ENCODE assay signal across 16 cellular contexts in the genomic region with DNA sequence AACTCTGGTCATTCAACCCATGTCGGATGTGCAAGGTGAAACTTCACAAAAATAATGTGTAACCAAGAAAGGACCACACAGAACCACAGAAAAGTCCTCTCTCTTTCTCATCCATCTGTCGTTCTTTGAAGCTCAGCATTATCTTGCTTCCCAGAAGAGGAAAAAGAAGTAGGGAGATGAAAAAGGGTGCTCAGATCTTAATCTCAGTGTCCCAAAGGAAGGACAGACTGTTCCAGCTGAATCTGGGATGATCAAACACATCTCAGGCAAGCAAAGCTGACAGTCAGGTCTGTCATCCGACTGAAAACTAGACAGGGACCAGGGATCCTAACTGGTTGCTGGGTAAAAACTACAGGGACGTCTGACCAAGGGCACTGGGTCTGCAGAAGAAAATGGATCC. TPM values are rescaled to one million over a fixed set of nuclear protein-coding genes. Genes with fewer than 3 reads are reported as not detected.
DNase-seq lines count a peak whose midpoint lies in the region; ATAC-seq and TF ChIP-seq lines count a peak whose summit lies in the region.
"Had no signal": no experiment of that assay in that cellular context is flagged by ENCODE, and none has a peak within 500 bp of the region (broad histone marks: within the 10 kb centered on the region; RNA-seq: fewer than 3 reads in every experiment).

No MANE protein-coding gene starts in this region.

- H3K27me3 Mint-ChIP-seq in activated naive CD4-positive, alpha-beta T cell treated with anti-CD3 and anti-CD28 coated beads, Interleukin-2, amount 50 U/mL, for 24 hours, result no peaks in the 10 kb centered on the region
- no peaks in the 10 kb centered on the region for H3K27me3 Mint-ChIP-seq in activated naive CD8-positive, alpha-beta T cell

- peak overlapping the region; percentile 97 for H3K27ac Mint-ChIP-seq in activated naive CD4-positive, alpha-beta T cell treated with anti-CD3 and anti-CD28 coated beads, Interleukin-2, amount 50 U/mL, for 24 hours
- H3K27ac Mint-ChIP-seq in activated naive CD8-positive, alpha-beta T cell, result peak overlapping the region; percentile 98

- no peak for ATAC-seq in GM21717 (IDR thresholded peaks at IDR 0.05; ENCODE audit: unreplicated experiment)
- ATAC-seq: SK-N-SH treated with all-trans-retinoic acid at 6 μM for 48 hours had no signal

- H3K27ac ChIP-seq in uterus, result peak overlapping the region; percentile 67 to 79
- H3K27ac ChIP-seq in MM.1S (ENCODE audit: low read length), result no peak overlapping the region

- H3K36me3 ChIP-seq in uterus (no peaks in the 10 kb centered on the region), MM.1S (replicated peaks; ENCODE audit: insufficient read depth, low read length) (no peaks in the 10 kb centered on the region)
- H3K36me3 ChIP-seq: tibial nerve had no signal

- H3K9me3 Mint-ChIP-seq in activated naive CD4-positive, alpha-beta T cell treated with anti-CD3 and anti-CD28 coated beads, Interleukin-2, amount 50 U/mL, for 24 hours, result no peaks in the 10 kb centered on the region
- H3K9me3 Mint-ChIP-seq in activated naive CD8-positive, alpha-beta T cell (ENCODE audit: low read depth), result no peaks in the 10 kb centered on the region

- H2AFZ ChIP-seq in MM.1S (ENCODE audit: low read length), result no peak overlapping the region

- H3K36me3 Mint-ChIP-seq in activated naive CD4-positive, alpha-beta T cell treated with anti-CD3 and anti-CD28 coated beads, Interleukin-2, amount 50 U/mL, for 24 hours, result peaks cover 23% of the 10 kb centered on the region
- H3K36me3 Mint-ChIP-seq in activated naive CD8-positive, alpha-beta T cell, result peaks cover 11% of the 10 kb centered on the region

- no peaks in the 10 kb centered on the region for H3K9me2 ChIP-seq in MM.1S (replicated peaks; ENCODE audit: insufficient read depth, low read length)

- TF ChIP-seq POLR2A in uterus (IDR thresholded peaks at IDR 0.05), result no peak

- H3K9ac ChIP-seq in MM.1S (ENCODE audit: low read length), result no peak overlapping the region

- H3K4me1 Mint-ChIP-seq in activated naive CD4-positive, alpha-beta T cell treated with anti-CD3 and anti-CD28 coated beads, Interleukin-2, amount 50 U/mL, for 24 hours, result peaks cover 97% of the 10 kb centered on the region
- peaks cover 98% of the 10 kb centered on the region for H3K4me1 Mint-ChIP-seq in activated naive CD8-positive, alpha-beta T cell (ENCODE audit: low read depth)

- intact Hi-C loops in uterus (cut with DNase I; ENCODE audit: low total_unique reads), result no loop called here

- H3K4me3 Mint-ChIP-seq in activated naive CD4-positive, alpha-beta T cell treated with anti-CD3 and anti-CD28 coated beads, Interleukin-2, amount 50 U/mL, for 24 hours, result peak overlapping the region; percentile 73
- H3K4me3 Mint-ChIP-seq in activated naive CD8-positive, alpha-beta T cell, result peak overlapping the region; percentile 77

- no peak overlapping the region for H3K4me2 ChIP-seq in MM.1S (ENCODE audit: low read depth, low read length)

- H3K9me3 ChIP-seq in uterus (no peaks in the 10 kb centered on the region), MM.1S (replicated peaks; ENCODE audit: insufficient read depth, low read length) (no peaks in the 10 kb centered on the region)
- H3K9me3 ChIP-seq: tibial nerve had no signal

- DNase-seq in activated naive CD4-positive, alpha-beta T cell (lab: John Stamatoyannopoulos, UW), result no peak
- DNase-seq in middle frontal gyrus (ENCODE audit: extremely low spot score, low spot score) (peak; percentile 2), uterus (no peak), MM.1S (no peak), NCI-H1694 treated with DMSO at 0.1 percent for 48 hours (lab: John Stamatoyannopoulos, UW) (no peak)
- DNase-seq: activated CD4-positive, CD25-positive, alpha-beta regulatory T cell; activated gamma-delta T cell treated with Interleukin-2 at 50 U/mL for 16 hours; DMS79 treated with DMSO at 0.1 percent for 48 hours; NCI-H1105; NCI-H345; OCI-M1 had no signal

- no peaks in the 10 kb centered on the region for H4K20me1 ChIP-seq in MM.1S (ENCODE audit: insufficient read depth, low read length)

- peaks cover 15% of the 10 kb centered on the region for H3F3A ChIP-seq in MM.1S (ENCODE audit: insufficient read depth, low read length)

- H3K79me2 ChIP-seq in MM.1S (ENCODE audit: low read length), result peaks cover 3% of the 10 kb centered on the region

- TF ChIP-seq CTCF in uterus (IDR thresholded peaks at IDR 0.05), result no peak
- no peak for TF ChIP-seq CTCF in MM.1S (IDR thresholded peaks at IDR 0.05; ENCODE audit: low read length)

- H3K27me3 ChIP-seq in uterus, result no peaks in the 10 kb centered on the region
- no peaks in the 10 kb centered on the region for H3K27me3 ChIP-seq in MM.1S (replicated peaks; ENCODE audit: insufficient read depth, low read length)
- H3K27me3 ChIP-seq: tibial nerve had no signal

- H3K4me1 ChIP-seq in uterus (peaks cover 0 to 9% of the 10 kb centered on the region in 2 donors), MM.1S (ENCODE audit: low read length) (peaks cover 31% of the 10 kb centered on the region)

- H3K4me3 ChIP-seq in uterus (no peak overlapping the region), MM.1S (ENCODE audit: low read length) (no peak overlapping the region)
- H3K4me3 ChIP-seq: tibial nerve had no signal

RNA-seq across cellular contexts. Expression of a gene that starts 16.2 kb away (rescaled TPM):
- total RNA-seq in uterus, result 10 to 100 TPM; 15.9 to 79.4 (median 44.8) TPM
